1 cellular context compared by ENCODE assay signal in genomic region chrX:48897621-48898306, GRCh38.
TF ChIP-seq lines count a peak whose summit lies in the region.

Gene PQBP1, plus strand, starts transcription at chrX:48897930. Its CDS starts 580 bp downstream, at chrX:48898510.
Gene TIMM17B, minus strand, starts transcription at chrX:48897768. Its CDS starts 19 bp downstream, at chrX:48897749.

TF ChIP-seq in HEK293, 187 proteins besides CTCF, POLR2A, EP300 and RAD21 (continued from another document and continues in another):
- 0 out of 2 replicates have a peak, but pooled peaks have one; percentile 10 for TF ChIP-seq ZNF623 (tag by site-specific recombination; IDR thresholded peaks at IDR 0.05)
- TF ChIP-seq ZNF692 (tag by site-specific recombination; IDR thresholded peaks at IDR 0.05), result peak; percentile 90
- TF ChIP-seq ZNF362 (tag by site-specific recombination; IDR thresholded peaks at IDR 0.05), result no peak
- no peak for TF ChIP-seq ZBTB1 (tag by site-specific recombination; IDR thresholded peaks at IDR 0.05)
- peak; percentile 51; the same call in 1 of the 2 replicates for TF ChIP-seq ZNF140 (tag by site-specific recombination; IDR thresholded peaks at IDR 0.05)
- TF ChIP-seq ZFHX2 (tag by site-specific recombination; conservative IDR thresholded peaks at IDR 0.05), result peak; percentile 80
- 0 out of 2 replicates have a peak, but pooled peaks have one; percentile 4 for TF ChIP-seq ZNF843 (tag by site-specific recombination; IDR thresholded peaks at IDR 0.05)
- peak; percentile 63; the same call in 1 of the 2 replicates for TF ChIP-seq OVOL3 (tag by site-specific recombination; IDR thresholded peaks at IDR 0.05)
- TF ChIP-seq BCL11B (tag by site-specific recombination; IDR thresholded peaks at IDR 0.05; ENCODE audit: low read depth), result no peak
- no peak for TF ChIP-seq ZNF354C (tag by site-specific recombination; IDR thresholded peaks at IDR 0.05; ENCODE audit: borderline replicate concordance, low read depth)
- TF ChIP-seq ZSCAN16 (tag by site-specific recombination; IDR thresholded peaks at IDR 0.05), result no peak
- TF ChIP-seq ZNF555 (tag by site-specific recombination; conservative IDR thresholded peaks at IDR 0.05), result no peak
- no peak for TF ChIP-seq ZNF670 (tag by site-specific recombination; IDR thresholded peaks at IDR 0.05; ENCODE audit: low read depth)
- TF ChIP-seq ZNF175 (tag by site-specific recombination; IDR thresholded peaks at IDR 0.05), result no peak
- TF ChIP-seq HIC1 (tag by site-specific recombination; IDR thresholded peaks at IDR 0.05), result peak; percentile 91; the same call in 1 of the 2 replicates
- TF ChIP-seq ZFP69B (tag by site-specific recombination; IDR thresholded peaks at IDR 0.05), result peak; percentile 83
- TF ChIP-seq ZNF518A (tag by site-specific recombination; conservative IDR thresholded peaks at IDR 0.05; ENCODE audit: low read depth), result no peak
- peak; percentile 73; the same call in 1 of the 2 replicates for TF ChIP-seq GLI4 (tag by site-specific recombination; IDR thresholded peaks at IDR 0.05)
- no peak for TF ChIP-seq ZNF184 (tag by site-specific recombination; IDR thresholded peaks at IDR 0.05)
- TF ChIP-seq ZNF426 (tag by site-specific recombination; IDR thresholded peaks at IDR 0.05), result no peak
- no peak for TF ChIP-seq ZNF521 (tag by site-specific recombination; IDR thresholded peaks at IDR 0.05)
- no peak for TF ChIP-seq SETDB1 (IDR thresholded peaks at IDR 0.05; ENCODE audit: insufficient read length, low read length)
- no peak; the same call in 1 of the 2 replicates for TF ChIP-seq ZNF600 (tag by site-specific recombination; IDR thresholded peaks at IDR 0.05)
- TF ChIP-seq ZNF621 (tag by site-specific recombination; IDR thresholded peaks at IDR 0.05), result no peak
- TF ChIP-seq ZNF223 (tag by site-specific recombination; IDR thresholded peaks at IDR 0.05), result no peak
- TF ChIP-seq TSHZ1 (tag by site-specific recombination; IDR thresholded peaks at IDR 0.05; ENCODE audit: borderline replicate concordance), result 0 out of 2 replicates have a peak, but pooled peaks have one; percentile 17
- TF ChIP-seq ZNF280C (tag by site-specific recombination; IDR thresholded peaks at IDR 0.05), result no peak
- no peak for TF ChIP-seq ZBTB10 (tag by site-specific recombination; IDR thresholded peaks at IDR 0.05)
- peak; percentile 53 for TF ChIP-seq ZNF629 (tag by site-specific recombination; IDR thresholded peaks at IDR 0.05)
- no peak for TF ChIP-seq IKZF3 (tag by site-specific recombination; IDR thresholded peaks at IDR 0.05)
- no peak for TF ChIP-seq ZNF433 (tag by site-specific recombination; IDR thresholded peaks at IDR 0.05; ENCODE audit: low read depth)
- peak; percentile 77 for TF ChIP-seq ZBTB17 (tag by site-specific recombination; IDR thresholded peaks at IDR 0.05)
- peak; percentile 61; the same call in 1 of the 2 replicates for TF ChIP-seq ZFP37 (tag by site-specific recombination; IDR thresholded peaks at IDR 0.05)
- TF ChIP-seq ZBTB26 (tag by site-specific recombination; optimal IDR thresholded peaks at IDR 0.05), result peak; percentile 44
- TF ChIP-seq YY1 (tag by site-specific recombination; IDR thresholded peaks at IDR 0.05), result no peak
- no peak for TF ChIP-seq ZNF398 (tag by site-specific recombination; IDR thresholded peaks at IDR 0.05)
